Comparison of ENCODE assay signal across 15 cellular contexts in genomic region chr9:131693651-131694597, GRCh38. TPM values are rescaled to one million over a fixed set of nuclear protein-coding genes. Genes with fewer than 3 reads are reported as not detected.
DNase-seq lines count a peak whose midpoint lies in the region; ATAC-seq, FAIRE-seq and TF ChIP-seq lines count a peak whose summit lies in the region.
"Had no signal": no experiment of that assay in that cellular context is flagged by ENCODE, and none has a peak within 500 bp of the region (broad histone marks: within the 10 kb centered on the region; RNA-seq: fewer than 3 reads in every experiment).

No MANE protein-coding gene starts in this region.

- H3K9me3 Mint-ChIP-seq in CD4-positive, CD25-positive, alpha-beta regulatory T cell: no peaks in the 10 kb centered on the region
- no peaks in the 10 kb centered on the region for H3K9me3 Mint-ChIP-seq in Calu3 (ENCODE audit: low read depth, unreplicated experiment)

- no peak for TF ChIP-seq CTCF in Calu3 (IDR thresholded peaks at IDR 0.05; ENCODE audit: unreplicated experiment)

- peak overlapping the region in 3 of 4 donors; percentile 1 to 8 (median 5) for H3K4me3 Mint-ChIP-seq in CD4-positive, CD25-positive, alpha-beta regulatory T cell
- H3K4me3 Mint-ChIP-seq in Calu3 (ENCODE audit: low read depth, unreplicated experiment): no peak overlapping the region

- H3K4me2 ChIP-seq in mesendoderm (ENCODE audit: low read length): no peak overlapping the region

- peaks cover 51% of the 10 kb centered on the region for H3K4me1 ChIP-seq in CD4-positive, CD25-positive, alpha-beta regulatory T cell (ENCODE audit: control insufficient read depth, insufficient read depth, low read length, poor library complexity, severe bottlenecking)
- H3K4me1 ChIP-seq in mesendoderm (ENCODE audit: control insufficient read depth, low read depth, low read length): peaks cover 20% of the 10 kb centered on the region
- H3K4me1 ChIP-seq: breast epithelium had no signal

- peak overlapping the region; percentile 6 for H3K56ac ChIP-seq in mesendoderm (ENCODE audit: low read length)

- peaks cover 5% of the 10 kb centered on the region for H3K36me3 Mint-ChIP-seq in CD4-positive, CD25-positive, alpha-beta regulatory T cell
- no peaks in the 10 kb centered on the region for H3K36me3 Mint-ChIP-seq in Calu3 (ENCODE audit: insufficient read depth, unreplicated experiment)

- H4K5ac ChIP-seq in mesendoderm (ENCODE audit: low read length): no peak overlapping the region

- TF ChIP-seq POLR2A in GM12892 (IDR thresholded peaks at IDR 0.05; ENCODE audit: low read depth, low read length): no peak

- H2BK120ac ChIP-seq in mesendoderm (ENCODE audit: low read depth, low read length): no peak overlapping the region

- WGBS in mesendoderm (ENCODE audit: extremely low coverage, insufficient coverage, low lambda C conversion rate): no CpG with 5 or more reads among the region's 4 CpGs

- peak overlapping the region; percentile 21 for H3K4me3 ChIP-seq in CD4-positive, CD25-positive, alpha-beta regulatory T cell (ENCODE audit: low read depth, low read length)
- no peak overlapping the region for H3K4me3 ChIP-seq in mesendoderm (ENCODE audit: low read length)
- H3K4me3 ChIP-seq: breast epithelium, gastrocnemius medialis, spleen had no signal

- H3K23ac ChIP-seq in mesendoderm (ENCODE audit: low read length): no peak overlapping the region

- FAIRE-seq in GM12892 (lab: Jason Lieb, UNC): no peak

- H4K8ac ChIP-seq in mesendoderm (ENCODE audit: low read depth, low read length): no peak overlapping the region

- H3K27ac ChIP-seq in CD4-positive, CD25-positive, alpha-beta regulatory T cell (ENCODE audit: insufficient read depth, low read length, poor library complexity, severe bottlenecking): no peak overlapping the region
- H3K27ac ChIP-seq in mesendoderm (ENCODE audit: low read depth, low read length): peak overlapping the region; percentile 39

- no peak overlapping the region for H3K4ac ChIP-seq in mesendoderm (ENCODE audit: low read depth, low read length)

- no peak overlapping the region for H2BK15ac ChIP-seq in mesendoderm (replicated peaks; ENCODE audit: low read depth)

- H3K79me2 ChIP-seq in mesendoderm (ENCODE audit: control insufficient read depth, insufficient read depth, low read length): peaks cover 22% of the 10 kb centered on the region

- H3K27me3 Mint-ChIP-seq in CD4-positive, CD25-positive, alpha-beta regulatory T cell: no peaks in the 10 kb centered on the region
- H3K27me3 Mint-ChIP-seq in Calu3 (ENCODE audit: unreplicated experiment): no peaks in the 10 kb centered on the region

- peaks cover 14% of the 10 kb centered on the region for H3K79me1 ChIP-seq in mesendoderm (ENCODE audit: low read length)

- ATAC-seq in CD4-positive, CD25-positive, alpha-beta regulatory T cell (ENCODE audit: low read depth in 2 of 2): no peak
- ATAC-seq in GM21825 (IDR thresholded peaks at IDR 0.05; ENCODE audit: unreplicated experiment): no peak
- ATAC-seq: gastrocnemius medialis had no signal

- no peak overlapping the region for H3K9ac ChIP-seq in mesendoderm (ENCODE audit: low read length)

- no peaks in the 10 kb centered on the region for H3K9me3 ChIP-seq in CD4-positive, CD25-positive, alpha-beta regulatory T cell (ENCODE audit: control insufficient read depth in 2 of 2, low read length in 2 of 2)
- H3K9me3 ChIP-seq: BE2C, breast epithelium, gastrocnemius medialis, spleen had no signal

- no peak for DNase-seq in CD4-positive, CD25-positive, alpha-beta regulatory T cell
- peak; percentile 8 for DNase-seq in EH (ENCODE audit: low read depth)
- DNase-seq in astrocyte of the hippocampus (ENCODE audit: low read depth, low spot score): peak; percentile 34
- DNase-seq in mesendoderm: peak; percentile 91
- DNase-seq in Calu3: no peak
- no peak for DNase-seq in AML-193 (lab: John Stamatoyannopoulos, UW)
- DNase-seq in GM12892 (ENCODE audit: insufficient read length): no peak
- DNase-seq: activated naive CD4-positive, alpha-beta T cell; BE2C; gastrocnemius medialis; NCI-H1092; NCI-H2171; spleen had no signal

- H3K27ac Mint-ChIP-seq in CD4-positive, CD25-positive, alpha-beta regulatory T cell: peak overlapping the region; percentile 54 to 74 (median 66)
- H3K27ac Mint-ChIP-seq in Calu3 (ENCODE audit: unreplicated experiment): no peak overlapping the region

- no peak overlapping the region for H2BK5ac ChIP-seq in mesendoderm (ENCODE audit: low read length)

- CTCF ChIA-PET in Calu3 (lab: Charles Lee): no interaction called here

- no TSS peak for BruUV-seq in Calu3 (replicated peaks; lab: Mats Ljungman, UMichigan)

- H3K18ac ChIP-seq in mesendoderm (ENCODE audit: low read length): no peak overlapping the region

- H3K27me3 ChIP-seq in CD4-positive, CD25-positive, alpha-beta regulatory T cell (ENCODE audit: control insufficient read depth, insufficient read depth, low read length): no peaks in the 10 kb centered on the region
- no peaks in the 10 kb centered on the region for H3K27me3 ChIP-seq in mesendoderm (ENCODE audit: insufficient read depth, low read length, poor library complexity)
- H3K27me3 ChIP-seq: BE2C, breast epithelium, gastrocnemius medialis, spleen had no signal

- H2AK5ac ChIP-seq in mesendoderm (ENCODE audit: low read length): no peak overlapping the region

- H3K4me1 Mint-ChIP-seq in CD4-positive, CD25-positive, alpha-beta regulatory T cell: peaks cover 40 to 92% (median 84%) of the 10 kb centered on the region in 4 donors
- H3K4me1 Mint-ChIP-seq in Calu3 (ENCODE audit: low read depth, unreplicated experiment): no peaks in the 10 kb centered on the region

- intact Hi-C loops in Calu3 (cut with micrococcal nuclease; ENCODE audit: unreplicated experiment): no loop called here

- H3K36me3 ChIP-seq in CD4-positive, CD25-positive, alpha-beta regulatory T cell (ENCODE audit: control insufficient read depth, insufficient read depth, low read length): no peaks in the 10 kb centered on the region
- no peaks in the 10 kb centered on the region for H3K36me3 ChIP-seq in mesendoderm (ENCODE audit: control insufficient read depth, insufficient read depth, low read length)
- H3K36me3 ChIP-seq: BE2C, breast epithelium, gastrocnemius medialis, spleen had no signal

RNA-seq across cellular contexts. Expression of gene RAPGEF1, which starts 46.0 kb away (rescaled TPM):
- 159 TPM for total RNA-seq in CD4-positive, CD25-positive, alpha-beta regulatory T cell
- 1 to 10 TPM; 3.8 to 7.3 (median 4.6) TPM for polyA plus RNA-seq in CD4-positive, CD25-positive, alpha-beta regulatory T cell
- 43.2 TPM for polyA plus RNA-seq in mesendoderm (2013, experiment 1 of 2)
- polyA plus RNA-seq in mesendoderm (2013, experiment 2 of 2): 44.5 TPM
- 32.5 and 33.4 TPM in 2 replicates for total RNA-seq in Calu3 (2022)
- polyA plus RNA-seq in GM12892 (2012; ENCODE audit: missing spikeins): 58.6 TPM

Comparison
In these comparisons a context has a peak if more than half of its experiments do, and no peak if none do; other contexts are left out.
1. DNase-seq: peak in EH (single experiment), astrocyte of the hippocampus (single experiment) and mesendoderm (single experiment); none in CD4-positive, CD25-positive, alpha-beta regulatory T cell (0 of 3), Calu3 (single experiment), AML-193 (0 of 2) and GM12892 (single experiment).